1 cellular context compared by ENCODE assay signal in the genomic region with DNA sequence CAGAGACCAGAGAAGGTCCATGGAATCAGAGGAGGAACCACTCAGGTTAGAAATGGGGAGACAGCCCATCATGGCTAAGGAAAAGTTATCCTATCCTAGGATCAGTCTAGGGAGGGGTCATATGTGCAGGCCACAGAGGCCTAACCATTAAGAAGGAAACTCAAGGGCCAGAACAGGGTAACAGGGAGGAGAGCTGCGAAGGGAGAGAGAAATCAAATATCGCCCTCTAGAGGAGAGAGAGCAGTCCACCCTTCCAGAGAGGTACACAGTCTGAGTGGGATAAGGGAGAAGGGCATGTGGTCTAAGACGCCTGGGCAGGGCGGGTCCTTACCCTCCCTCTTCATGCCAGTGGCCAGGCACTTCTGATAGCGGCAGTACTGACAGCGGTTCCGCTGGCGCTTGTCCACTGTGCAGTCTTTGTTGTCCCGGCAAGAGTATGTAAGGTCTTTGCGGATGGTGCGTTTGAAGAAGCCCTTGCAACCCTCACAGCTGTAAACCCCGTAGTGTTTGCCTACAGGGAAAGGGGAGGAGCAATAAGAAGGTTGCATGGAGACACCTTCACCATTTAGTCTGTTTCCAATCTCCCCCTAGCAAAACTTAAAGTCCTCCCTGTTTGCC.
A peak's percentile ranks its signal among the peaks of the same experiment; 100 is the strongest.
TF ChIP-seq lines count a peak whose summit lies in the region.

No MANE protein-coding gene starts in this region.

TF ChIP-seq in HepG2, 621 proteins besides CTCF, POLR2A, EP300 and RAD21 (continued from another document and continues in another):
- TF ChIP-seq STAT6 (CRISPR knock-in tag; IDR thresholded peaks at IDR 0.05; ENCODE audit: borderline replicate concordance) = no peak
- TF ChIP-seq, protein P1, sequence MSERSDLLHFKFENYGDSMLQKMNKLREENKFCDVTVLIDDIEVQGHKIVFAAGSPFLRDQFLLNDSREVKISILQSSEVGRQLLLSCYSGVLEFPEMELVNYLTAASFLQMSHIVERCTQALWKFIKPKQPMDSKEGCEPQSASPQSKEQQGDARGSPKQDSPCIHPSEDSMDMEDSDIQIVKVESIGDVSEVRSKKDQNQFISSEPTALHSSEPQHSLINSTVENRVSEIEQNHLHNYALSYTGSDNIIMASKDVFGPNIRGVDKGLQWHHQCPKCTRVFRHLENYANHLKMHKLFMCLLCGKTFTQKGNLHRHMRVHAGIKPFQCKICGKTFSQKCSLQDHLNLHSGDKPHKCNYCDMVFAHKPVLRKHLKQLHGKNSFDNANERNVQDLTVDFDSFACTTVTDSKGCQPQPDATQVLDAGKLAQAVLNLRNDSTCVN (CRISPR knock-in tag; IDR thresholded peaks at IDR 0.05; ENCODE audit: borderline replicate concordance) = 0 out of 2 replicates have a peak, but pooled peaks have one; percentile 10
- peak; percentile 11; the same call in 1 of the 2 replicates for TF ChIP-seq ZNF143 (CRISPR knock-in tag; IDR thresholded peaks at IDR 0.05)
- TF ChIP-seq ZNF543 (CRISPR knock-in tag; IDR thresholded peaks at IDR 0.05) = no peak
- TF ChIP-seq ZNF570 (CRISPR knock-in tag; IDR thresholded peaks at IDR 0.05; ENCODE audit: borderline replicate concordance) = no peak
- TF ChIP-seq NFIC (IDR thresholded peaks at IDR 0.05; ENCODE audit: low read length) = no peak
- TF ChIP-seq, protein P2, sequence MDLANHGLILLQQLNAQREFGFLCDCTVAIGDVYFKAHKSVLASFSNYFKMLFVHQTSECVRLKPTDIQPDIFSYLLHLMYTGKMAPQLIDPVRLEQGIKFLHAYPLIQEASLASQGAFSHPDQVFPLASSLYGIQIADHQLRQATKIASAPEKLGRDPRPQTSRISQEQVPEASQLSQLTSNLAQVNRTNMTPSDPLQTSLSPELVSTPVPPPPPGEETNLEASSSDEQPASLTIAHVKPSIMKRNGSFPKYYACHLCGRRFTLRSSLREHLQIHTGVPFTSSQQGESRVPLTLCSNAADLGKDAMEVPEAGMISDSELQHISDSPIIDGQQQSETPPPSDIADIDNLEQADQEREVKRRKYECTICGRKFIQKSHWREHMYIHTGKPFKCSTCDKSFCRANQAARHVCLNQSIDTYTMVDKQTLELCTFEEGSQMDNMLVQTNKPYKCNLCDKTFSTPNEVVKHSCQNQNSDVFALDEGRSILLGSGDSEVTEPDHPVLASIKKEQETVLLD (CRISPR knock-in tag; IDR thresholded peaks at IDR 0.05; ENCODE audit: low read depth) = peak; percentile 5; the same call in 1 of the 2 replicates
- TF ChIP-seq, protein P3, sequence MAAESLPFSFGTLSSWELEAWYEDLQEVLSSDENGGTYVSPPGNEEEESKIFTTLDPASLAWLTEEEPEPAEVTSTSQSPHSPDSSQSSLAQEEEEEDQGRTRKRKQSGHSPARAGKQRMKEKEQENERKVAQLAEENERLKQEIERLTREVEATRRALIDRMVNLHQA (CRISPR knock-in tag; IDR thresholded peaks at IDR 0.05) = no peak
- TF ChIP-seq, protein P4, sequence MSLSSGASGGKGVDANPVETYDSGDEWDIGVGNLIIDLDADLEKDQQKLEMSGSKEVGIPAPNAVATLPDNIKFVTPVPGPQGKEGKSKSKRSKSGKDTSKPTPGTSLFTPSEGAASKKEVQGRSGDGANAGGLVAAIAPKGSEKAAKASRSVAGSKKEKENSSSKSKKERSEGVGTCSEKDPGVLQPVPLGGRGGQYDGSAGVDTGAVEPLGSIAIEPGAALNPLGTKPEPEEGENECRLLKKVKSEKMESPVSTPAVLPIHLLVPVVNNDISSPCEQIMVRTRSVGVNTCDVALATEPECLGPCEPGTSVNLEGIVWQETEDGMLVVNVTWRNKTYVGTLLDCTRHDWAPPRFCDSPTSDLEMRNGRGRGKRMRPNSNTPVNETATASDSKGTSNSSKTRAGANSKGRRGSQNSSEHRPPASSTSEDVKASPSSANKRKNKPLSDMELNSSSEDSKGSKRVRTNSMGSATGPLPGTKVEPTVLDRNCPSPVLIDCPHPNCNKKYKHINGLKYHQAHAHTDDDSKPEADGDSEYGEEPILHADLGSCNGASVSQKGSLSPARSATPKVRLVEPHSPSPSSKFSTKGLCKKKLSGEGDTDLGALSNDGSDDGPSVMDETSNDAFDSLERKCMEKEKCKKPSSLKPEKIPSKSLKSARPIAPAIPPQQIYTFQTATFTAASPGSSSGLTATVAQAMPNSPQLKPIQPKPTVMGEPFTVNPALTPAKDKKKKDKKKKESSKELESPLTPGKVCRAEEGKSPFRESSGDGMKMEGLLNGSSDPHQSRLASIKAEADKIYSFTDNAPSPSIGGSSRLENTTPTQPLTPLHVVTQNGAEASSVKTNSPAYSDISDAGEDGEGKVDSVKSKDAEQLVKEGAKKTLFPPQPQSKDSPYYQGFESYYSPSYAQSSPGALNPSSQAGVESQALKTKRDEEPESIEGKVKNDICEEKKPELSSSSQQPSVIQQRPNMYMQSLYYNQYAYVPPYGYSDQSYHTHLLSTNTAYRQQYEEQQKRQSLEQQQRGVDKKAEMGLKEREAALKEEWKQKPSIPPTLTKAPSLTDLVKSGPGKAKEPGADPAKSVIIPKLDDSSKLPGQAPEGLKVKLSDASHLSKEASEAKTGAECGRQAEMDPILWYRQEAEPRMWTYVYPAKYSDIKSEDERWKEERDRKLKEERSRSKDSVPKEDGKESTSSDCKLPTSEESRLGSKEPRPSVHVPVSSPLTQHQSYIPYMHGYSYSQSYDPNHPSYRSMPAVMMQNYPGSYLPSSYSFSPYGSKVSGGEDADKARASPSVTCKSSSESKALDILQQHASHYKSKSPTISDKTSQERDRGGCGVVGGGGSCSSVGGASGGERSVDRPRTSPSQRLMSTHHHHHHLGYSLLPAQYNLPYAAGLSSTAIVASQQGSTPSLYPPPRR (CRISPR knock-in tag; IDR thresholded peaks at IDR 0.05; ENCODE audit: borderline replicate concordance) = peak; percentile 18; the same call in 1 of the 2 replicates
- peak; percentile 72 for TF ChIP-seq SMC3 (IDR thresholded peaks at IDR 0.05; ENCODE audit: low read length)
- TF ChIP-seq ZBTB25 (CRISPR knock-in tag; IDR thresholded peaks at IDR 0.05) = peak; percentile 71; the same call in 1 of the 2 replicates
- 0 out of 2 replicates have a peak, but pooled peaks have one; percentile 31 for TF ChIP-seq ZNF264 (CRISPR knock-in tag; IDR thresholded peaks at IDR 0.05)
- peak; percentile 33 for TF ChIP-seq HNRNPLL (IDR thresholded peaks at IDR 0.05; ENCODE audit: low read depth, low read length, poor library complexity, severe bottlenecking)
- TF ChIP-seq RARA (CRISPR knock-in tag; IDR thresholded peaks at IDR 0.05) = peak; percentile 37; the same call in 1 of the 2 replicates
- TF ChIP-seq ZNF782 (CRISPR knock-in tag; IDR thresholded peaks at IDR 0.05; ENCODE audit: borderline replicate concordance) = 0 out of 2 replicates have a peak, but pooled peaks have one; percentile 37
- no peak for TF ChIP-seq SOX6 (IDR thresholded peaks at IDR 0.05)
- TF ChIP-seq SOX6 (CRISPR knock-in tag; IDR thresholded peaks at IDR 0.05) = peak; percentile 17; the same call in 1 of the 2 replicates
- no peak for TF ChIP-seq MED8 (CRISPR knock-in tag; IDR thresholded peaks at IDR 0.05; ENCODE audit: insufficient replicate concordance)
- TF ChIP-seq MAZ (IDR thresholded peaks at IDR 0.05; ENCODE audit: borderline replicate concordance, low read depth, low read length) = 0 out of 2 replicates have a peak, but pooled peaks have one; percentile 41
- TF ChIP-seq MAZ (CRISPR knock-in tag; IDR thresholded peaks at IDR 0.05; ENCODE audit: low read depth) = 0 out of 2 replicates have a peak, but pooled peaks have one; percentile 19
- TF ChIP-seq CHD4 (IDR thresholded peaks at IDR 0.05; ENCODE audit: borderline replicate concordance, low read length) = peak; percentile 77; the same call in 1 of the 2 replicates
- TF ChIP-seq ZBTB4 (CRISPR knock-in tag; IDR thresholded peaks at IDR 0.05; ENCODE audit: borderline replicate concordance) = 0 out of 2 replicates have a peak, but pooled peaks have one; percentile 51
- TF ChIP-seq PAX8 (CRISPR knock-in tag; IDR thresholded peaks at IDR 0.05; ENCODE audit: borderline replicate concordance) = 0 out of 2 replicates have a peak, but pooled peaks have one; percentile 30
- TF ChIP-seq SRF (IDR thresholded peaks at IDR 0.05; ENCODE audit: low read depth, low read length) = no peak
- 0 out of 2 replicates have a peak, but pooled peaks have one; percentile 55 for TF ChIP-seq HINFP (CRISPR knock-in tag; IDR thresholded peaks at IDR 0.05; ENCODE audit: low read depth)
- no peak for TF ChIP-seq MAX (IDR thresholded peaks at IDR 0.05)
- peak; percentile 75 for TF ChIP-seq XRCC5 (optimal IDR thresholded peaks at IDR 0.05; ENCODE audit: low read length)
- TF ChIP-seq ELF3 (CRISPR knock-in tag; IDR thresholded peaks at IDR 0.05) = peak; percentile 63; the same call in 1 of the 2 replicates
- 0 out of 2 replicates have a peak, but pooled peaks have one; percentile 14 for TF ChIP-seq IKZF5 (CRISPR knock-in tag; IDR thresholded peaks at IDR 0.05)
- 0 out of 2 replicates have a peak, but pooled peaks have one; percentile 27 for TF ChIP-seq TSC22D2 (CRISPR knock-in tag; IDR thresholded peaks at IDR 0.05; ENCODE audit: borderline replicate concordance)
